Comparison of ENCODE assay signal across 9 cellular contexts in genomic region chr11:13009476-13009920, GRCh38. TPM values are rescaled to one million over a fixed set of nuclear protein-coding genes. Genes with fewer than 3 reads are reported as not detected.
DNase-seq lines count a peak whose midpoint lies in the region; ATAC-seq and TF ChIP-seq lines count a peak whose summit lies in the region.
"Had no signal": no experiment of that assay in that cellular context is flagged by ENCODE, and none has a peak within 500 bp of the region (broad histone marks: within the 10 kb centered on the region; RNA-seq: fewer than 3 reads in every experiment).

No MANE protein-coding gene starts in this region.

- peak overlapping the region; percentile 97 for H3K4me2 ChIP-seq in neuronal stem cell (ENCODE audit: insufficient read depth, low read length, poor library complexity, severe bottlenecking)

- H4K91ac ChIP-seq in neuronal stem cell (ENCODE audit: low read depth, low read length, poor library complexity): no peak overlapping the region

- peak overlapping the region; percentile 99 for H3K23ac ChIP-seq in neuronal stem cell (ENCODE audit: low read depth, low read length, poor library complexity)

- no peak for TF ChIP-seq POLR2A in adrenal gland (IDR thresholded peaks at IDR 0.05)

- H3K18ac ChIP-seq in neuronal stem cell (ENCODE audit: low read length): peak overlapping the region; percentile 98

- DNase-seq in AG04450 (ENCODE audit: low read depth, low spot score) (no peak), neuronal stem cell (ENCODE audit: low spot score) (peak; percentile 48), activated gamma-delta T cell treated with Interleukin-2 at 50 U/mL for 16 hours (no peak), NCI-H1048 (lab: John Stamatoyannopoulos, UW) (no peak), A673 (ENCODE audit: low spot score) (no peak), adrenal gland (no peak)
- DNase-seq: stimulated activated CD4-positive, alpha-beta T cell treated with anti-CD3 and anti-CD28 coated beads, Interleukin-4, amount 100 ng/mL, for 4 hours had no signal

- peak; percentile 15 for ATAC-seq in HG03354 (IDR thresholded peaks at IDR 0.05; ENCODE audit: poor library complexity, severe bottlenecking, unreplicated experiment)

- WGBS in esophagus, 2 donors: 2 to 4% methylated on average over 36 to 48 of the region's 48 CpGs
- no CpG with 5 or more reads among the region's 48 CpGs for WGBS in neuronal stem cell (ENCODE audit: extremely low coverage in 2 of 2, insufficient read length in 2 of 2, insufficient replicate concordance in 1 of 2), 2 donors
- WGBS in adrenal gland, 4 donors: 1 to 7% (median 1%) methylated on average over 3 to 48 of the region's 48 CpGs; no CpG with 5 or more reads in 1 of the 4 donors

- peak overlapping the region; percentile 98 for H2BK15ac ChIP-seq in neuronal stem cell (ENCODE audit: low read length)

- no peaks in the 10 kb centered on the region for H3K79me1 ChIP-seq in neuronal stem cell (ENCODE audit: low read depth, low read length)

- H3K4me1 ChIP-seq in esophagus (ENCODE audit: control insufficient read depth in 2 of 2, insufficient read depth in 2 of 2, low read length in 1 of 2) (peaks cover 2 to 15% of the 10 kb centered on the region in 2 donors), neuronal stem cell (ENCODE audit: control insufficient read depth in 2 of 2, insufficient read depth in 1 of 2, low read depth in 1 of 2, low read length in 2 of 2) (peaks cover 24 to 25% of the 10 kb centered on the region in 2 donors), A673 (ENCODE audit: insufficient read depth, low read length, poor library complexity, severe bottlenecking) (no peaks in the 10 kb centered on the region), adrenal gland (replicated peaks in 1 of 2) (peaks cover 4 to 21% of the 10 kb centered on the region in 2 donors)

- peaks cover 75% of the 10 kb centered on the region for H3K27me3 ChIP-seq in AG04450 (ENCODE audit: control insufficient read depth, insufficient read depth, low read length)
- no peaks in the 10 kb centered on the region for H3K27me3 ChIP-seq in esophagus (ENCODE audit: control insufficient read depth in 1 of 2, insufficient read depth in 2 of 2, low read length in 2 of 2)
- peaks cover 6 to 30% (median 14%) of the 10 kb centered on the region in 3 experiments for H3K27me3 ChIP-seq in neuronal stem cell (ENCODE audit: control insufficient read depth in 3 of 3, insufficient read depth in 3 of 3, low read depth in 1 of 3, low read length in 3 of 3)
- peaks cover 98% of the 10 kb centered on the region for H3K27me3 ChIP-seq in A673 (replicated peaks; ENCODE audit: insufficient read depth, low read depth, low read length, poor library complexity)
- H3K27me3 ChIP-seq in adrenal gland: peaks cover 79% of the 10 kb centered on the region

- H3K36me3 ChIP-seq in esophagus (ENCODE audit: control insufficient read depth in 2 of 2, insufficient read depth in 2 of 2, low read length in 1 of 2): no peaks in the 10 kb centered on the region
- no peaks in the 10 kb centered on the region for H3K36me3 ChIP-seq in neuronal stem cell (replicated peaks in 1 of 2; ENCODE audit: control insufficient read depth in 2 of 2, insufficient read depth in 2 of 2, low read length in 2 of 2)
- no peaks in the 10 kb centered on the region for H3K36me3 ChIP-seq in A673 (ENCODE audit: insufficient read depth, low read length, poor library complexity, severe bottlenecking)
- no peaks in the 10 kb centered on the region for H3K36me3 ChIP-seq in adrenal gland (replicated peaks in 1 of 2)

- intact Hi-C loops in A673 (cut with micrococcal nuclease; ENCODE audit: unreplicated experiment) (no loop called here), adrenal gland (cut with DNase I) (no loop called here)

- no peak overlapping the region for H3K4ac ChIP-seq in neuronal stem cell (ENCODE audit: low read length)

- TF ChIP-seq CTCF in AG04450 (IDR thresholded peaks at IDR 0.05; ENCODE audit: low read depth, low read length): no peak
- TF ChIP-seq CTCF in A673 (conservative IDR thresholded peaks at IDR 0.05; ENCODE audit: low read depth, low read length): no peak
- no peak for TF ChIP-seq CTCF in adrenal gland (IDR thresholded peaks at IDR 0.05)

- peak overlapping the region; percentile 96 for H3K9ac ChIP-seq in neuronal stem cell (ENCODE audit: low read depth, low read length, poor library complexity)

- POLR2A ChIA-PET in AG04450 (lab: Yijun Ruan, JAX) (no interaction called here), A673 (lab: Charles Lee; ENCODE audit: low non-redundant PET) (no interaction called here)

- H2AK5ac ChIP-seq in neuronal stem cell (ENCODE audit: low read depth, low read length): no peak overlapping the region

- peaks cover 2% of the 10 kb centered on the region for H3K9me3 ChIP-seq in AG04450 (ENCODE audit: control insufficient read depth, insufficient read depth, low read length)
- no peaks in the 10 kb centered on the region for H3K9me3 ChIP-seq in esophagus (ENCODE audit: control insufficient read depth in 2 of 2, insufficient read depth in 1 of 2, low read depth in 1 of 2, low read length in 1 of 2)
- H3K9me3 ChIP-seq in neuronal stem cell (replicated peaks in 1 of 2; ENCODE audit: control insufficient read depth in 2 of 2, insufficient read depth in 1 of 2, low read depth in 1 of 2, low read length in 2 of 2): peaks cover 3 to 31% of the 10 kb centered on the region in 2 donors
- no peaks in the 10 kb centered on the region for H3K9me3 ChIP-seq in A673 (ENCODE audit: low read depth, low read length, poor library complexity, severe bottlenecking)
- H3K9me3 ChIP-seq in adrenal gland (replicated peaks in 1 of 3): no peaks in the 10 kb centered on the region

- CTCF ChIA-PET in AG04450 (lab: Charles Lee) (interaction anchor here (0.8 kb wide), 1 partner anchor 46 kb away, joined by 3 read pairs; no protein-coding TSS in a partner anchor), A673 (lab: Charles Lee) (no interaction called here)

- peak overlapping the region; percentile 84 for H2BK5ac ChIP-seq in neuronal stem cell (ENCODE audit: low read length)

- no TSS peak for BruUV-seq in A673 (replicated peaks; lab: Mats Ljungman, UMichigan)

- H3K4me3 ChIP-seq in AG04450 (ENCODE audit: low read depth, low read length) (peak overlapping the region; percentile 12; the same call in 1 of the 2 replicates), esophagus (ENCODE audit: low read depth in 1 of 2, low read length in 2 of 2) (peak overlapping the region; percentile 69 to 75), neuronal stem cell (ENCODE audit: low read length in 2 of 2) (peak overlapping the region; percentile 63 to 82), A673 (ENCODE audit: low read depth, low read length, poor library complexity, severe bottlenecking) (no peak overlapping the region), adrenal gland (peak overlapping the region in 1 of 4 donors; percentile 11)

- no peak overlapping the region for H2BK12ac ChIP-seq in neuronal stem cell (ENCODE audit: low read length)

- H2BK120ac ChIP-seq in neuronal stem cell (ENCODE audit: low read depth, low read length): peak overlapping the region; percentile 66

- peak overlapping the region; percentile 83 for H4K8ac ChIP-seq in neuronal stem cell (ENCODE audit: low read depth, low read length)

- peak overlapping the region; percentile 47 for H3K14ac ChIP-seq in neuronal stem cell (ENCODE audit: low read length)

- no peak overlapping the region for H3K27ac ChIP-seq in AG04450 (ENCODE audit: low read depth, low read length)
- H3K27ac ChIP-seq in esophagus (ENCODE audit: low read depth in 2 of 2, low read length in 1 of 2): peak overlapping the region; percentile 81 to 84
- H3K27ac ChIP-seq in neuronal stem cell (replicated peaks; ENCODE audit: low read length): no peak overlapping the region
- no peak overlapping the region for H3K27ac ChIP-seq in A673 (ENCODE audit: low read depth, low read length, poor library complexity, severe bottlenecking)
- H3K27ac ChIP-seq in adrenal gland: no peak overlapping the region

- H2AFZ ChIP-seq in neuronal stem cell (ENCODE audit: low read length): peak overlapping the region; percentile 95

RNA-seq across cellular contexts. Expression of gene RASSF10, which starts 0.4 kb away (rescaled TPM):
- not detected in 2 replicates for polyA plus RNA-seq in AG04450 (2011; rRNA removed)
- not detected in 2 replicates for polyA minus RNA-seq in AG04450 (2011; rRNA and poly(A)+ RNA removed)
- 1 to 10 TPM; 4.2 to 5.9 TPM for polyA plus RNA-seq in esophagus
- 2.1 TPM for polyA plus RNA-seq in neuronal stem cell (2013, experiment 1 of 2)
- polyA plus RNA-seq in neuronal stem cell (2013, experiment 2 of 2): 2.2 TPM
- 0.15 TPM in 1 of 2 replicates, not detected in the other for total RNA-seq in A673 (2021)
- not detected for total RNA-seq in adrenal gland
- under 1 TPM in 1 of 3 donors, not detected in 2; 0.07 TPM for polyA plus RNA-seq in adrenal gland

Comparison
In these comparisons a context has a peak if more than half of its experiments do, and no peak if none do; other contexts are left out.
1. H3K27ac ChIP-seq: peak in esophagus (2 of 2); none in AG04450 (single experiment), neuronal stem cell (single experiment), A673 (single experiment) and adrenal gland (0 of 5).